ENCODE assay signal across 1 cellular context in the genomic region with DNA sequence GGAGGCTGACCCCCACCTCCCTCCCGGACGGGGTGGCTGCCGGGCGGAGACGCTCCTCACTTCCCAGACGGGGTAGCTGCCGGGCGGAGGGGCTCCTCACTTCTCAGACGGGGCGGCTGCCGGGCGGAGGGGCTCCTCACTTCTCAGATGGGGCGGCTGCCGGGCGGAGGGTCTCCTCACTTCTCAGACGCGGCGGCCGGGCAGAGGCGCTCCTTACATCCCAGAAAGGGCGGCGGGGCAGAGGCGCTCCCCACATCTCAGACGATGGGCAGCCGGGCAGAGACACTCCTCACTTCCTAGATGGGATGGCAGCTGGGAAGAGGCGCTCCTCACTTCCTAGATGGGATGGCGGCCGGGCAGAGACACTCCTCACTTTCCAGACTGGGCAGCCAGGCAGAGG.
TF ChIP-seq lines count a peak whose summit lies in the region.

No MANE protein-coding gene starts in this region.

TF ChIP-seq in K562, 482 proteins besides CTCF, POLR2A, EP300 and RAD21:
- 0 out of 2 replicates have a peak, but pooled peaks have one; percentile 33 for TF ChIP-seq RBFOX2 (IDR thresholded peaks at IDR 0.05; ENCODE audit: low read depth, low read length)
